ENCODE assay signal across 8 cellular contexts in the genomic region with DNA sequence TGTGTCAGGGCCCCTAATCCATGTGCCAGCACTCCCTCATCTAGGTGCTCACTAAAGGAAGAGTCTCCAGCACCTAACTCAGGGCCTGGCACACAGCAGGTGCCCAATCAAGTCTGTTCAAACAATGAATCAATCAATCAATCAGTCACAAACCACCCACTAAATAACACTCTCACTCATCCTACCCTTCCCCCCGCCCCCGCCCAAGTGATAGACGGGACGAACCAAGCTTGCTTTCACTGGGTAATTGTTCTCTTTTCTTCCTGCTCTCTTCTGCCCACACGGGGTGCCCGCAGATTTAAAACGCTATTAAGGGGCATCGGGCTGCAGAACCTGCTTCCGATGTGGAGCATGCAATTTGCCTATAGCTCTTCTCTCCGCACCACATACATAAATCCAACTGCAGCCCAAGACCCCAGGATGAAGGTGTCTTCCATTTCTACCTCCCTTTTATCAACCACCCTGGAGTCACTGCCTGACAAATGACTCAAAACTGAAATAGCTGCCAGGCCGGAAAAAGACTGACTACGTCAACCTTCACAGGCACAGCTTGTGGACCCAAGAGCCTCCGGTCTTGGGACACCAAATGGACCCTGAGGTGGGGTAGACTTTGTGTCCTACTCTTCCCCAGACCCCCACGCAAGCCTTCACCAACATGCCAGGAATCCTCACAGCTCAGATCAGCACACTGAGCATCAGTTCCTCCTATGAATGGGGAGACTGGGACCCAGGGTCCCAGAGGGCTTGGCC. TPM values are rescaled to one million over a fixed set of nuclear protein-coding genes. Genes with fewer than 3 reads are reported as not detected.
DNase-seq lines count a peak whose midpoint lies in the region; ATAC-seq, FAIRE-seq and TF ChIP-seq lines count a peak whose summit lies in the region.

No MANE protein-coding gene starts in this region.

- H3K27me3 ChIP-seq in CD8-positive, alpha-beta T cell (ENCODE audit: insufficient read depth, low read length): no peaks in the 10 kb centered on the region
- H3K27me3 ChIP-seq in endothelial cell of umbilical vein (ENCODE audit: control insufficient read depth in 2 of 2, insufficient read depth in 2 of 2, low read length in 2 of 2) (peaks cover 2% of the 10 kb centered on the region in 2 experiments), rectal smooth muscle tissue (ENCODE audit: control insufficient read depth, insufficient read depth, low read length) (no peaks in the 10 kb centered on the region)

- peaks cover 2% of the 10 kb centered on the region for H3K79me2 ChIP-seq in endothelial cell of umbilical vein (ENCODE audit: control insufficient read depth, insufficient read depth, low read length)

- H3K27me3 Mint-ChIP-seq in CD8-positive, alpha-beta T cell (ENCODE audit: low read depth): no peaks in the 10 kb centered on the region

- no peaks in the 10 kb centered on the region for H3K9me3 Mint-ChIP-seq in CD8-positive, alpha-beta T cell

- H3K9me3 ChIP-seq in CD8-positive, alpha-beta T cell (ENCODE audit: low read length): no peaks in the 10 kb centered on the region
- no peaks in the 10 kb centered on the region for H3K9me3 ChIP-seq in SK-N-MC (ENCODE audit: low read depth, low read length)
- H3K9me3 ChIP-seq in endothelial cell of umbilical vein (replicated peaks; ENCODE audit: control insufficient read depth, insufficient read depth, low read length): no peaks in the 10 kb centered on the region

- no peak for TF ChIP-seq POLR2A in endothelial cell of umbilical vein (IDR thresholded peaks at IDR 0.05; ENCODE audit: low read depth, low read length)

- peaks cover 5% of the 10 kb centered on the region for H3K36me3 Mint-ChIP-seq in CD8-positive, alpha-beta T cell

- H3K36me3 ChIP-seq in CD8-positive, alpha-beta T cell (ENCODE audit: insufficient read depth, low read length): no peaks in the 10 kb centered on the region
- H3K36me3 ChIP-seq in SK-N-MC (ENCODE audit: insufficient read depth, low read length) (no peaks in the 10 kb centered on the region), endothelial cell of umbilical vein (ENCODE audit: control insufficient read depth in 2 of 2, extremely low read depth in 1 of 2, insufficient read depth in 2 of 2, low read length in 2 of 2) (no peaks in the 10 kb centered on the region), rectal smooth muscle tissue (ENCODE audit: control insufficient read depth, insufficient read depth, low read length) (no peaks in the 10 kb centered on the region)

- peaks cover 28% of the 10 kb centered on the region for H3K4me1 ChIP-seq in CD8-positive, alpha-beta T cell (ENCODE audit: insufficient read depth, low read length)
- peaks cover 16% of the 10 kb centered on the region for H3K4me1 ChIP-seq in endothelial cell of umbilical vein (ENCODE audit: control insufficient read depth, extremely low read depth, insufficient read depth, low read length)
- peaks cover 3% of the 10 kb centered on the region for H3K4me1 ChIP-seq in rectal smooth muscle tissue (ENCODE audit: control insufficient read depth, insufficient read depth, low read length)

- no peak overlapping the region for H3K27ac ChIP-seq in CD8-positive, alpha-beta T cell (ENCODE audit: low read depth, low read length)
- H3K27ac ChIP-seq in SK-N-MC: no peak overlapping the region
- H3K27ac ChIP-seq in endothelial cell of umbilical vein (ENCODE audit: insufficient read depth, low read depth, low read length): no peak overlapping the region
- no peak overlapping the region for H3K27ac ChIP-seq in rectal smooth muscle tissue (ENCODE audit: low read depth, low read length)

- no TSS peak for BruUV-seq in endothelial cell of umbilical vein (replicated peaks; lab: Mats Ljungman, UMichigan)

- H3K4me2 ChIP-seq in endothelial cell of umbilical vein (ENCODE audit: insufficient read depth, low read length): peak overlapping the region; percentile 75

- CTCF ChIA-PET in CD8-positive, alpha-beta T cell (lab: Charles Lee): interaction anchor here (1.6 kb wide), 1 partner anchor 47 kb away, joined by 3 read pairs; no protein-coding TSS in a partner anchor
- CTCF ChIA-PET in endothelial cell of umbilical vein (lab: Charles Lee): no interaction called here

- H2AFZ ChIP-seq in endothelial cell of umbilical vein (ENCODE audit: low read depth, low read length): no peak overlapping the region

- no peak for DNase-seq in CD8-positive, alpha-beta T cell
- DNase-seq in SK-N-MC (ENCODE audit: low read depth, low spot score) (no peak), endothelial cell of umbilical vein (ENCODE audit: low read depth, low spot score) (no peak), NAMALWA (ENCODE audit: low spot score) (no peak)

- H3K27ac Mint-ChIP-seq in CD8-positive, alpha-beta T cell: peak overlapping the region; percentile 28

- POLR2A ChIA-PET in CD8-positive, alpha-beta T cell (lab: Charles Lee): interaction anchor here (1.4 kb wide), 1 partner anchor 14 kb away, joined by 5 read pairs; no protein-coding TSS in a partner anchor
- POLR2A ChIA-PET in endothelial cell of umbilical vein (lab: Charles Lee): no interaction called here

- H3K4me3 ChIP-seq in CD8-positive, alpha-beta T cell (ENCODE audit: low read depth, low read length): peak overlapping the region; percentile 86
- H3K4me3 ChIP-seq in SK-N-MC: peak overlapping the region; percentile 96
- H3K4me3 ChIP-seq in endothelial cell of umbilical vein (replicated peaks in 1 of 3; ENCODE audit: insufficient read depth in 1 of 3, low read depth in 1 of 3, low read length in 3 of 3): peak overlapping the region in 1 of 3 experiments; percentile 73
- H3K4me3 ChIP-seq in rectal smooth muscle tissue (ENCODE audit: low read length): peak overlapping the region; percentile 79

- H3K4me1 Mint-ChIP-seq in CD8-positive, alpha-beta T cell (ENCODE audit: low read depth): peaks cover 47% of the 10 kb centered on the region

- peak overlapping the region; percentile 92 for H3K4me3 Mint-ChIP-seq in CD8-positive, alpha-beta T cell

- no peaks in the 10 kb centered on the region for H3K9me1 ChIP-seq in endothelial cell of umbilical vein (replicated peaks; ENCODE audit: control insufficient read depth, extremely low read depth, insufficient read depth, low read length)

- dilution Hi-C loops in endothelial cell of umbilical vein (cut with MboI; ENCODE audit: extremely low pct_ligation_motif_present, low sequenced_read_pairs): no loop called here

- no peak for TF ChIP-seq CTCF in CD8-positive, alpha-beta T cell (IDR thresholded peaks at IDR 0.05)
- no peak for TF ChIP-seq CTCF in endothelial cell of umbilical vein (IDR thresholded peaks at IDR 0.05; ENCODE audit: extremely low read depth in 1 of 2, insufficient read depth in 1 of 2, low read depth in 1 of 2, low read length in 2 of 2)

- no peak for ATAC-seq in CD8-positive, alpha-beta T cell
- ATAC-seq in HG02642 (IDR thresholded peaks at IDR 0.05; ENCODE audit: poor library complexity, unreplicated experiment) (no peak), GM21515 (IDR thresholded peaks at IDR 0.05; ENCODE audit: unreplicated experiment) (no peak), HG03460 (IDR thresholded peaks at IDR 0.05; ENCODE audit: unreplicated experiment) (no peak)

- H3K9ac ChIP-seq in SK-N-MC (ENCODE audit: insufficient read length): no peak overlapping the region
- H3K9ac ChIP-seq in endothelial cell of umbilical vein (replicated peaks; ENCODE audit: extremely low read depth, insufficient read depth, low read length): no peak overlapping the region
- no peak overlapping the region for H3K9ac ChIP-seq in rectal smooth muscle tissue (ENCODE audit: low read length)

- FAIRE-seq in endothelial cell of umbilical vein (lab: Jason Lieb, UNC): no peak

- intact Hi-C loops in CD8-positive, alpha-beta T cell (cut with DNase I, micrococcal nuclease): loop anchor here (5.0 to 10.0 kb wide), 4 partner anchors 41 to 811 kb away; a partner anchor contains a TSS
- intact Hi-C loops in endothelial cell of umbilical vein (cut with micrococcal nuclease): loop anchor here (5.0 kb wide), 1 partner anchor 61 kb away; no protein-coding TSS in a partner anchor

- no peaks in the 10 kb centered on the region for H4K20me1 ChIP-seq in endothelial cell of umbilical vein (replicated peaks; ENCODE audit: control insufficient read depth, extremely low read depth, insufficient read depth, low read length)

TF ChIP-seq in endothelial cell of umbilical vein, 7 proteins besides CTCF, POLR2A, EP300 and RAD21:
- TF ChIP-seq MYC (IDR thresholded peaks at IDR 0.05; ENCODE audit: low read depth, low read length) (no peak), FOS (IDR thresholded peaks at IDR 0.05; ENCODE audit: borderline replicate concordance, insufficient read depth, low read length) (no peak), GATA2 (IDR thresholded peaks at IDR 0.05; ENCODE audit: insufficient read depth, insufficient read length, low read depth, low read length) (no peak), JUN (IDR thresholded peaks at IDR 0.05; ENCODE audit: borderline replicate concordance, insufficient read depth, insufficient read length, low read depth) (no peak), POLR2AphosphoS5 (IDR thresholded peaks at IDR 0.05; ENCODE audit: insufficient read depth, low read depth, low read length) (no peak), EZH2 (IDR thresholded peaks at IDR 0.05; ENCODE audit: borderline replicate concordance, low read depth, low read length, severe bottlenecking) (no peak)

RNA-seq across cellular contexts. Expression of a gene that starts 1.7 kb away (rescaled TPM):
- 1 to 10 TPM; 4.3 to 4.9 TPM for total RNA-seq in CD8-positive, alpha-beta T cell
- total RNA-seq in endothelial cell of umbilical vein: 5.2 and 5.4 TPM in 2 replicates
- polyA plus RNA-seq in endothelial cell of umbilical vein: 6.4 and 6.8 TPM in 2 replicates
- 4.2 and 4.8 TPM in 2 replicates for polyA plus RNA-seq in endothelial cell of umbilical vein (2011; cell fraction: cytosol; rRNA removed)
- polyA plus RNA-seq in endothelial cell of umbilical vein (2011; cell fraction: nucleus; rRNA removed): 6.1 and 6.3 TPM in 2 replicates
- 2.4 and 3.3 TPM in 2 replicates for polyA plus RNA-seq in endothelial cell of umbilical vein (2012)
- 5.2 and 5.7 TPM in 2 replicates for polyA minus RNA-seq in endothelial cell of umbilical vein
- polyA minus RNA-seq in endothelial cell of umbilical vein (2011; cell fraction: cytosol; rRNA and poly(A)+ RNA removed): 4.6 TPM
- 4.6 and 4.9 TPM in 2 replicates for polyA minus RNA-seq in endothelial cell of umbilical vein (2011; cell fraction: nucleus; rRNA and poly(A)+ RNA removed)
